In genomic region chr6:43698584-43699349, GRCh38 we compare ENCODE assay signal across 9 cellular contexts. TPM values are rescaled to one million over a fixed set of nuclear protein-coding genes. Genes with fewer than 3 reads are reported as not detected.
DNase-seq lines count a peak whose midpoint lies in the region; ATAC-seq and TF ChIP-seq lines count a peak whose summit lies in the region.
"Had no signal": no experiment of that assay in that cellular context is flagged by ENCODE, and none has a peak within 500 bp of the region (broad histone marks: within the 10 kb centered on the region; RNA-seq: fewer than 3 reads in every experiment).

No MANE protein-coding gene starts in this region.

- H3K9me3 Mint-ChIP-seq in MCF 10A (ENCODE audit: unreplicated experiment), result no peaks in the 10 kb centered on the region

- no peaks in the 10 kb centered on the region for H4K20me1 ChIP-seq in mammary epithelial cell (ENCODE audit: insufficient read depth, low read length)

- no peak overlapping the region for H3K9ac ChIP-seq in mammary epithelial cell (ENCODE audit: insufficient read depth, low read length)

- 52% methylated on average over 8 of the region's 8 CpGs for WGBS in mammary epithelial cell (ENCODE audit: low coverage, missing lambda C conversion rate)

- H3K4me1 Mint-ChIP-seq in MCF 10A (ENCODE audit: insufficient read depth, unreplicated experiment), result peaks cover 26% of the 10 kb centered on the region

- CTCF ChIA-PET in MCF 10A (lab: Yijun Ruan, JAX), result interaction anchor here (1.1 kb wide), 1 partner anchor 33 kb away, joined by 3 read pairs; no protein-coding TSS in a partner anchor
- CTCF ChIA-PET in mammary epithelial cell (lab: Charles Lee; ENCODE audit: low non-redundant PET), result no interaction called here

- H3K9me3 ChIP-seq in mammary epithelial cell (replicated peaks; ENCODE audit: insufficient read depth, low read length) (no peaks in the 10 kb centered on the region), breast epithelium (no peaks in the 10 kb centered on the region)

- no peak for TF ChIP-seq POLR2A in breast epithelium (IDR thresholded peaks at IDR 0.05)

- no peaks in the 10 kb centered on the region for H3K36me3 Mint-ChIP-seq in MCF 10A (ENCODE audit: insufficient read depth, unreplicated experiment)

- H3K4me3 ChIP-seq in mammary epithelial cell (replicated peaks in 1 of 3; ENCODE audit: insufficient read depth in 1 of 3, low read depth in 2 of 3, low read length in 3 of 3) (no peak overlapping the region), breast epithelium (no peak overlapping the region)

- dilution Hi-C loops in mammary epithelial cell (cut with HindIII; ENCODE audit: low sequenced_read_pairs), result no loop called here

- H3K27me3 ChIP-seq in mammary epithelial cell (ENCODE audit: insufficient read depth, low read length), result no peaks in the 10 kb centered on the region
- no peaks in the 10 kb centered on the region for H3K27me3 ChIP-seq in breast epithelium

- no peaks in the 10 kb centered on the region for H3K27me3 Mint-ChIP-seq in MCF 10A (ENCODE audit: insufficient read depth, unreplicated experiment)

- POLR2A ChIA-PET in MCF 10A (lab: Yijun Ruan, JAX), result interaction anchor here (0.9 to 1.2 kb wide), 5 partner anchors 10 to 69 kb away, joined by 3 to 7 read pairs (median 3); partner anchors contain the start of gene MRPS18A

- no peak for ATAC-seq in HG03442 (IDR thresholded peaks at IDR 0.05; ENCODE audit: unreplicated experiment)
- ATAC-seq in GM18861 (IDR thresholded peaks at IDR 0.05; ENCODE audit: unreplicated experiment), result no peak

- no peak overlapping the region for H2AFZ ChIP-seq in mammary epithelial cell (ENCODE audit: low read depth, low read length)

- no peak overlapping the region for H3K27ac ChIP-seq in mammary epithelial cell (ENCODE audit: insufficient read depth, low read depth, low read length)
- H3K27ac ChIP-seq in breast epithelium, result peak overlapping the region; percentile 62 to 71
- no peak overlapping the region for H3K27ac ChIP-seq in substantia nigra (ENCODE audit: low read depth, low read length, poor library complexity, severe bottlenecking)

- TF ChIP-seq CTCF in MCF 10A (IDR thresholded peaks at IDR 0.05; ENCODE audit: unreplicated experiment), result no peak
- TF ChIP-seq CTCF in mammary epithelial cell (conservative IDR thresholded peaks at IDR 0.05 in 1 of 2, IDR thresholded peaks at IDR 0.05 in 1 of 2; ENCODE audit: extremely low read depth in 1 of 2, insufficient read depth in 1 of 2, low read depth in 1 of 2, low read length in 2 of 2), result no peak
- TF ChIP-seq CTCF in breast epithelium (IDR thresholded peaks at IDR 0.05), result no peak

- no peak overlapping the region for H3K4me2 ChIP-seq in mammary epithelial cell (ENCODE audit: insufficient read depth, low read depth, low read length)

- H3K36me3 ChIP-seq in mammary epithelial cell (ENCODE audit: insufficient read depth, low read length), result no peaks in the 10 kb centered on the region
- H3K36me3 ChIP-seq in breast epithelium, result no peaks in the 10 kb centered on the region

- no peak overlapping the region for H3K27ac Mint-ChIP-seq in MCF 10A (ENCODE audit: low read depth, unreplicated experiment)

- no peaks in the 10 kb centered on the region for H3K79me2 ChIP-seq in mammary epithelial cell (ENCODE audit: insufficient read depth, low read length)

- no peak overlapping the region for H3K4me3 Mint-ChIP-seq in MCF 10A (ENCODE audit: unreplicated experiment)

- DNase-seq in MCF 10A (ENCODE audit: unreplicated experiment) (peak; percentile 33), mammary epithelial cell (no peak), breast epithelium (ENCODE audit: low spot score in 2 of 2) (no peak), lung microvascular endothelial cell (ENCODE audit: low read depth in 2 of 2) (peak; percentile 85 to 97), substantia nigra (lab: John Stamatoyannopoulos, UW) (no peak)
- DNase-seq in activated effector memory CD4-positive, alpha-beta T cell treated with anti-CD3 and anti-CD28 coated beads, Interleukin-2, amount 50 U/mL, for 16 hours, result no peak
- DNase-seq: effector CD8-positive, alpha-beta T cell had no signal

- H3K4me1 ChIP-seq in mammary epithelial cell (ENCODE audit: insufficient read depth, low read length) (no peaks in the 10 kb centered on the region), breast epithelium (peaks cover 5 to 13% of the 10 kb centered on the region in 2 donors)

- intact Hi-C loops in MCF 10A (cut with micrococcal nuclease) (no loop called here), mammary epithelial cell (cut with micrococcal nuclease) (no loop called here), breast epithelium (cut with DNase I; ENCODE audit: low total_unique reads) (no loop called here)

- in situ Hi-C loops in mammary epithelial cell (cut with MboI; ENCODE audit: low sequenced_read_pairs in 2 of 2), result no loop called here

- BruUV-seq in MCF 10A (replicated peaks; lab: Mats Ljungman, UMichigan) (no TSS peak), mammary epithelial cell (replicated peaks; lab: Mats Ljungman, UMichigan) (no TSS peak)

RNA-seq across cellular contexts. Expression of gene MRPS18A, which starts 11.2 kb away (rescaled TPM):
- total RNA-seq in MCF 10A (2022) (69.1 and 79.5 TPM in 2 replicates), mammary epithelial cell (10 to 100 TPM; 27.0 to 49.0 TPM), breast epithelium (10 to 100 TPM; 37.7 to 63.2 (median 40.6) TPM), lung microvascular endothelial cell (38.1 and 40.8 TPM in 2 replicates)
- 63.7 TPM for polyA plus RNA-seq in mammary epithelial cell
- polyA minus RNA-seq in mammary epithelial cell, result 39.5 TPM

RNA-seq across cellular contexts. Expression of gene RSPH9, which starts 53.9 kb away (rescaled TPM):
- total RNA-seq in MCF 10A (2022) (not detected in 2 replicates), mammary epithelial cell (under 1 TPM in 1 of 2 donors, not detected in 1; 0.50 TPM), breast epithelium (not detected), lung microvascular endothelial cell (0.20 and 0.22 TPM in 2 replicates)
- not detected for polyA plus RNA-seq in mammary epithelial cell
- not detected for polyA minus RNA-seq in mammary epithelial cell

Comparison
In these comparisons a context has a peak if more than half of its experiments do, and no peak if none do; other contexts are left out.
1. DNase-seq: peak in MCF 10A (single experiment) and lung microvascular endothelial cell (2 of 2); none in mammary epithelial cell (single experiment), breast epithelium (0 of 2), activated effector memory CD4-positive, alpha-beta T cell treated with anti-CD3 and anti-CD28 coated beads, Interleukin-2, amount 50 U/mL, for 16 hours (single experiment) and substantia nigra (0 of 49).
2. H3K27ac ChIP-seq: peak in breast epithelium (2 of 2); none in mammary epithelial cell (single experiment) and substantia nigra (single experiment).